Comparison of ENCODE assay signal across 25 cellular contexts in genomic region chr11:89922195-89922660, GRCh38. TPM values are rescaled to one million over a fixed set of nuclear protein-coding genes. Genes with fewer than 3 reads are reported as not detected.
"Had no signal": no experiment of that assay in that cellular context is flagged by ENCODE, and none has a peak within 500 bp of the region (broad histone marks: within the 10 kb centered on the region; RNA-seq: fewer than 3 reads in every experiment).

Gene TRIM49D1, minus strand, starts transcription at chr11:89922245. Its CDS starts 4,535 bp downstream, at chr11:89917710.

- H3K27ac ChIP-seq: epithelial cell of prostate, esophagus squamous epithelium, foreskin keratinocyte, spleen, tibial artery, upper lobe of left lung, vagina had no signal

- H3K4me3 Mint-ChIP-seq: immature natural killer cell; naive thymus-derived CD8-positive, alpha-beta T cell; stimulated activated memory B cell treated with anti-CD40 and anti-IgM and Interleukin-4, amounts not matched to agents 10 μg/mL and 1 μg/mL and 100 μg/mL, for 72 hours; stimulated activated naive CD8-positive, alpha-beta T cell treated with anti-CD3 and anti-CD28 coated beads, Interleukin-15, Interleukin-2, amounts not matched to agents 100 ng/mL and 50 ng/mL, for 24 hours had no signal

- H3K4me1 ChIP-seq: esophagus squamous epithelium, foreskin keratinocyte, spleen, tibial artery, upper lobe of left lung, vagina had no signal

- DNase-seq: effector memory CD4-positive, alpha-beta T cell; esophagus squamous epithelium; foreskin keratinocyte; immature natural killer cell; kidney; left cardiac atrium; left ventricle myocardium superior; mammary epithelial cell; mucosa of descending colon; naive thymus-derived CD8-positive, alpha-beta T cell; occipital lobe; spleen; stimulated activated CD4-positive, alpha-beta T cell treated with anti-CD3 and anti-CD28 coated beads, Interleukin-15, amount 100 ng/mL, for 24 hours; stimulated activated CD4-positive, alpha-beta T cell treated with anti-CD3 and anti-CD28 coated beads, Interleukin-1b, Interleukin-23, amount 100 ng/mL, for 48 hours; stimulated activated CD4-positive, alpha-beta T cell treated with anti-CD3 and anti-CD28 coated beads, Interleukin-4, amount 100 ng/mL, for 24 hours; tibial artery; upper lobe of left lung had no signal

- H3K9me3 ChIP-seq: esophagus squamous epithelium, mucosa of descending colon, spleen, tibial artery, upper lobe of left lung, vagina had no signal

- H3K9me3 Mint-ChIP-seq: naive thymus-derived CD8-positive, alpha-beta T cell; stimulated activated memory B cell treated with anti-CD40 and anti-IgM and Interleukin-4, amounts not matched to agents 10 μg/mL and 1 μg/mL and 100 μg/mL, for 72 hours; stimulated activated naive CD8-positive, alpha-beta T cell treated with anti-CD3 and anti-CD28 coated beads, Interleukin-15, Interleukin-2, amounts not matched to agents 100 ng/mL and 50 ng/mL, for 24 hours had no signal

- H3K4me1 Mint-ChIP-seq: immature natural killer cell; naive thymus-derived CD8-positive, alpha-beta T cell; stimulated activated memory B cell treated with anti-CD40 and anti-IgM and Interleukin-4, amounts not matched to agents 10 μg/mL and 1 μg/mL and 100 μg/mL, for 72 hours had no signal

- H3K36me3 ChIP-seq: esophagus squamous epithelium, spleen, tibial artery, upper lobe of left lung, vagina had no signal

- ATAC-seq: foreskin keratinocyte; left cardiac atrium; left ventricle myocardium superior; mucosa of descending colon; naive thymus-derived CD8-positive, alpha-beta T cell; sciatic nerve; stimulated activated memory B cell treated with anti-CD40 and anti-IgM and Interleukin-4, amounts not matched to agents 10 μg/mL and 1 μg/mL and 100 μg/mL, for 72 hours had no signal

- H3K27me3 Mint-ChIP-seq: stimulated activated memory B cell treated with anti-CD40 and anti-IgM and Interleukin-4, amounts not matched to agents 10 μg/mL and 1 μg/mL and 100 μg/mL, for 72 hours; stimulated activated naive CD8-positive, alpha-beta T cell treated with anti-CD3 and anti-CD28 coated beads, Interleukin-15, Interleukin-2, amounts not matched to agents 100 ng/mL and 50 ng/mL, for 24 hours had no signal

- H3K27me3 ChIP-seq: esophagus squamous epithelium, foreskin keratinocyte, spleen, tibial artery, upper lobe of left lung, vagina had no signal

- H3K27ac Mint-ChIP-seq: immature natural killer cell; naive thymus-derived CD8-positive, alpha-beta T cell; stimulated activated memory B cell treated with anti-CD40 and anti-IgM and Interleukin-4, amounts not matched to agents 10 μg/mL and 1 μg/mL and 100 μg/mL, for 72 hours; stimulated activated naive CD8-positive, alpha-beta T cell treated with anti-CD3 and anti-CD28 coated beads, Interleukin-15, Interleukin-2, amounts not matched to agents 100 ng/mL and 50 ng/mL, for 24 hours had no signal

- H3K36me3 Mint-ChIP-seq: immature natural killer cell; naive thymus-derived CD8-positive, alpha-beta T cell; stimulated activated memory B cell treated with anti-CD40 and anti-IgM and Interleukin-4, amounts not matched to agents 10 μg/mL and 1 μg/mL and 100 μg/mL, for 72 hours had no signal

- H3K4me3 ChIP-seq: esophagus squamous epithelium, mucosa of descending colon, spleen, tibial artery, upper lobe of left lung, vagina had no signal

RNA-seq across cellular contexts. Expression of gene TRIM49D1, which starts in this region (rescaled TPM):
- total RNA-seq: esophagus squamous epithelium; foreskin keratinocyte; kidney; left cardiac atrium; left ventricle myocardium superior; mammary epithelial cell; mucosa of descending colon; naive thymus-derived CD8-positive, alpha-beta T cell; occipital lobe; pulmonary artery endothelial cell; sciatic nerve; skeletal muscle tissue; spleen; temporal lobe; upper lobe of left lung; vagina had no signal
- polyA plus RNA-seq: foreskin keratinocyte; immature natural killer cell; mammary epithelial cell; naive thymus-derived CD8-positive, alpha-beta T cell; spleen had no signal
